12 cellular contexts compared by ENCODE assay signal in the genomic region with DNA sequence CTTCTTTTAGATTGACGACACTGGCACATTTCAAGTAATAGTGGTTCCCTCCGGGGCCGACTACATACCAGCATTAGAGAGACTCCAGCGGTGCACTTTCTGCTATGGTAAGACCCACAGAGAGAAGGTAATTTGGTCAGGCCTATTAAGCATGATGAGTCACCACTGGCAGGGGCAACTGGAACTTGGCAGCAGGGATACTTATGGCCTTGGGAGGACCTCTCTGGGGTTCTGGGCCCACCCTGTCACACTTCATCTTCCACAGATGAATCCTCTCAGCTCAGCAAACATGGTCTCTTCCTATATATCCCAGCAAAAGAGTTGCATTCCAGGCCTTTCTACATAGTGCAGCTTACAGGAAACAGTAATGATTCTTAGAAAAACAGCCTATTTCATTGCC.
DNase-seq lines count a peak whose midpoint lies in the region; ATAC-seq lines count a peak whose summit lies in the region.
"Had no signal": no experiment of that assay in that cellular context is flagged by ENCODE, and none has a peak within 500 bp of the region (broad histone marks: within the 10 kb centered on the region; RNA-seq: fewer than 3 reads in every experiment).

No MANE protein-coding gene starts in this region.

- no peaks in the 10 kb centered on the region for H3K36me3 Mint-ChIP-seq in stimulated activated effector memory CD8-positive, alpha-beta T cell treated with anti-CD3 and anti-CD28 coated beads, Interleukin-12 subunit alpha, Interleukin-12 subunit beta, amount 100 ng/mL, for 72 hours
- H3K36me3 Mint-ChIP-seq: natural killer cell had no signal

- no peaks in the 10 kb centered on the region for H3K9me3 ChIP-seq in SK-N-MC (ENCODE audit: low read depth, low read length)

- H3K27ac Mint-ChIP-seq in stimulated activated effector memory CD8-positive, alpha-beta T cell treated with anti-CD3 and anti-CD28 coated beads, Interleukin-12 subunit alpha, Interleukin-12 subunit beta, amount 100 ng/mL, for 72 hours = no peak overlapping the region
- H3K27ac Mint-ChIP-seq: activated naive CD8-positive, alpha-beta T cell; natural killer cell had no signal

- 0 out of 2 replicates have a peak overlapping the region, but pooled peaks have one; percentile 27 for H3K4me3 ChIP-seq in SK-N-MC

- peak overlapping the region; percentile 76 for H3K27ac ChIP-seq in SK-N-MC

- ATAC-seq in GM21423 (IDR thresholded peaks at IDR 0.05; ENCODE audit: unreplicated experiment) (no peak), HG03469 (IDR thresholded peaks at IDR 0.05; ENCODE audit: unreplicated experiment) (no peak)
- no peak for ATAC-seq in stimulated activated effector memory CD8-positive, alpha-beta T cell treated with anti-CD3 and anti-CD28 coated beads, Interleukin-12 subunit alpha, Interleukin-12 subunit beta, amount 100 ng/mL, for 72 hours
- ATAC-seq: natural killer cell had no signal

- H3K36me3 ChIP-seq in SK-N-MC (ENCODE audit: insufficient read depth, low read length) = no peaks in the 10 kb centered on the region

- H3K9ac ChIP-seq in SK-N-MC (ENCODE audit: insufficient read length) = no peak overlapping the region

- no peak overlapping the region for H3K4me3 Mint-ChIP-seq in stimulated activated effector memory CD8-positive, alpha-beta T cell treated with anti-CD3 and anti-CD28 coated beads, Interleukin-12 subunit alpha, Interleukin-12 subunit beta, amount 100 ng/mL, for 72 hours
- H3K4me3 Mint-ChIP-seq: activated naive CD8-positive, alpha-beta T cell; natural killer cell had no signal

- peak; percentile 48 for DNase-seq in GM04504 (ENCODE audit: low read depth)
- no peak for DNase-seq in SK-N-MC (ENCODE audit: low read depth, low spot score)
- DNase-seq in fibroblast of peridontal ligament (ENCODE audit: extremely low read depth) = peak; percentile 65
- peak; percentile 90 for DNase-seq in renal cortical epithelial cell (ENCODE audit: low read depth)
- DNase-seq in stimulated activated CD4-positive, alpha-beta T cell treated with anti-CD3 and anti-CD28 coated beads, Interleukin-4, amount 100 ng/mL, for 4 hours = no peak
- no peak for DNase-seq in stimulated activated effector memory CD8-positive, alpha-beta T cell treated with anti-CD3 and anti-CD28 coated beads, Interleukin-12 subunit alpha, Interleukin-12 subunit beta, amount 100 ng/mL, for 72 hours (ENCODE audit: low spot score in 2 of 2)
- DNase-seq: natural killer cell, NCI-H1436, T-helper 2 cell had no signal

- no peaks in the 10 kb centered on the region for H3K4me1 Mint-ChIP-seq in stimulated activated effector memory CD8-positive, alpha-beta T cell treated with anti-CD3 and anti-CD28 coated beads, Interleukin-12 subunit alpha, Interleukin-12 subunit beta, amount 100 ng/mL, for 72 hours
- H3K4me1 Mint-ChIP-seq: natural killer cell had no signal

- no peaks in the 10 kb centered on the region for H3K9me3 Mint-ChIP-seq in stimulated activated effector memory CD8-positive, alpha-beta T cell treated with anti-CD3 and anti-CD28 coated beads, Interleukin-12 subunit alpha, Interleukin-12 subunit beta, amount 100 ng/mL, for 72 hours
- H3K9me3 Mint-ChIP-seq: natural killer cell had no signal

Comparison
In these comparisons a context has a peak if more than half of its experiments do, and no peak if none do; other contexts are left out.
1. DNase-seq: peak in GM04504 (single experiment), fibroblast of peridontal ligament (single experiment) and renal cortical epithelial cell (single experiment); none in SK-N-MC (single experiment), stimulated activated CD4-positive, alpha-beta T cell treated with anti-CD3 and anti-CD28 coated beads, Interleukin-4, amount 100 ng/mL, for 4 hours (0 of 2) and stimulated activated effector memory CD8-positive, alpha-beta T cell treated with anti-CD3 and anti-CD28 coated beads, Interleukin-12 subunit alpha, Interleukin-12 subunit beta, amount 100 ng/mL, for 72 hours (0 of 2).